19 cellular contexts compared by ENCODE assay signal in genomic region chr15:96869122-96869521, GRCh38.
"Had no signal": no experiment of that assay in that cellular context is flagged by ENCODE, and none has a peak within 500 bp of the region (broad histone marks: within the 10 kb centered on the region; RNA-seq: fewer than 3 reads in every experiment).

No MANE protein-coding gene starts in this region.

- FAIRE-seq: astrocyte had no signal

- H3K27ac ChIP-seq: adrenal gland, ovary, stomach had no signal

- H3K4me1 ChIP-seq: adrenal gland, stomach had no signal

- H3K4me3 ChIP-seq: adrenal gland, ovary, smooth muscle cell, stomach had no signal

- H3K9me3 ChIP-seq: adrenal gland, ovary had no signal

- H3K36me3 ChIP-seq: adrenal gland, ovary, stomach had no signal

- ATAC-seq: activated CD4-positive, alpha-beta T cell treated with anti-CD3 and anti-CD28 coated beads for 36 hours; activated naive CD4-positive, alpha-beta T cell treated with anti-CD3 and anti-CD28 coated beads, Interleukin-2, amount 50 U/mL, for 72 hours; naive thymus-derived CD8-positive, alpha-beta T cell; sciatic nerve; WTC11 had no signal

- H3K4me2 ChIP-seq: smooth muscle cell had no signal

- DNase-seq: activated CD4-positive, alpha-beta T cell treated with anti-CD3 and anti-CD28 coated beads for 36 hours; activated CD4-positive, alpha-beta T cell treated with anti-CD3 and anti-CD28 coated beads, Interleukin-2, amount 50 U/mL, for 48 hours; activated gamma-delta T cell treated with Interleukin-2 at 50 U/mL for 16 hours; adrenal gland; effector memory CD4-positive, alpha-beta T cell; foreskin fibroblast; hypothalamus; kidney glomerular epithelial cell; naive thymus-derived CD8-positive, alpha-beta T cell; ovary; stimulated activated CD4-positive, alpha-beta T cell treated with anti-CD3 and anti-CD28 coated beads, Interleukin-4, amount 100 ng/mL, for 1 hour; stomach; T-helper 2 cell; trophoblast cell had no signal

- H3K27me3 ChIP-seq: adrenal gland, ovary, stomach had no signal
